ENCODE assay signal across 16 cellular contexts in genomic region chr1:31110846-31111245, GRCh38. TPM values are rescaled to one million over a fixed set of nuclear protein-coding genes. Genes with fewer than 3 reads are reported as not detected.
DNase-seq lines count a peak whose midpoint lies in the region; ATAC-seq and TF ChIP-seq lines count a peak whose summit lies in the region.
"Had no signal": no experiment of that assay in that cellular context is flagged by ENCODE, and none has a peak within 500 bp of the region (broad histone marks: within the 10 kb centered on the region; RNA-seq: fewer than 3 reads in every experiment).

No MANE protein-coding gene starts in this region.

- no peak overlapping the region for H3K4me3 ChIP-seq in breast epithelium
- H3K4me3 ChIP-seq in mammary epithelial cell (replicated peaks in 1 of 3; ENCODE audit: insufficient read depth in 1 of 3, low read depth in 2 of 3, low read length in 3 of 3) = no peak overlapping the region
- H3K4me3 ChIP-seq in PC-9 = no peak overlapping the region
- H3K4me3 ChIP-seq: MG63 had no signal

- H4K20me1 ChIP-seq in mammary epithelial cell (ENCODE audit: insufficient read depth, low read length) (no peaks in the 10 kb centered on the region), PC-9 (ENCODE audit: insufficient read depth) (no peaks in the 10 kb centered on the region)

- TF ChIP-seq CTCF in MCF 10A (IDR thresholded peaks at IDR 0.05; ENCODE audit: unreplicated experiment) = no peak
- TF ChIP-seq CTCF in breast epithelium (IDR thresholded peaks at IDR 0.05) = no peak
- no peak for TF ChIP-seq CTCF in mammary epithelial cell (conservative IDR thresholded peaks at IDR 0.05 in 1 of 2, IDR thresholded peaks at IDR 0.05 in 1 of 2; ENCODE audit: extremely low read depth in 1 of 2, insufficient read depth in 1 of 2, low read depth in 1 of 2, low read length in 2 of 2)
- no peak for TF ChIP-seq CTCF in nephron progenitor cell (IDR thresholded peaks at IDR 0.05)
- no peak for TF ChIP-seq CTCF in PC-9 (conservative IDR thresholded peaks at IDR 0.05)

- H3K36me3 ChIP-seq in breast epithelium (no peaks in the 10 kb centered on the region), mammary epithelial cell (ENCODE audit: insufficient read depth, low read length) (no peaks in the 10 kb centered on the region), PC-9 (ENCODE audit: low read depth) (no peaks in the 10 kb centered on the region)
- H3K36me3 ChIP-seq: MG63 had no signal

- H2AFZ ChIP-seq in mammary epithelial cell (ENCODE audit: low read depth, low read length) (no peak overlapping the region), PC-9 (no peak overlapping the region)

- TF ChIP-seq POLR2A in breast epithelium (IDR thresholded peaks at IDR 0.05) = no peak

- intact Hi-C loops in MCF 10A (cut with micrococcal nuclease) (no loop called here), breast epithelium (cut with DNase I; ENCODE audit: low total_unique reads) (loop anchor here (2.0 kb wide), 1 partner anchor 70 kb away; no protein-coding TSS in a partner anchor), mammary epithelial cell (cut with micrococcal nuclease) (loop anchor here (5.0 kb wide), 1 partner anchor 41 kb away; no protein-coding TSS in a partner anchor), cardiac septum (cut with DNase I) (no loop called here), PC-9 (cut with micrococcal nuclease; ENCODE audit: unreplicated experiment) (no loop called here), left colon (cut with DNase I, micrococcal nuclease) (no loop called here)

- 97% methylated on average over 7 of the region's 7 CpGs for WGBS in mammary epithelial cell (ENCODE audit: low coverage, missing lambda C conversion rate)

- dilution Hi-C loops in mammary epithelial cell (cut with HindIII; ENCODE audit: low sequenced_read_pairs) = no loop called here

- no peaks in the 10 kb centered on the region for H3K27me3 ChIP-seq in breast epithelium
- H3K27me3 ChIP-seq in mammary epithelial cell (ENCODE audit: insufficient read depth, low read length) = no peaks in the 10 kb centered on the region
- H3K27me3 ChIP-seq in PC-9 (ENCODE audit: insufficient read depth, low read depth) = no peaks in the 10 kb centered on the region
- H3K27me3 ChIP-seq: MG63 had no signal

- H3K79me2 ChIP-seq in mammary epithelial cell (ENCODE audit: insufficient read depth, low read length) = no peaks in the 10 kb centered on the region
- H3K79me2 ChIP-seq in PC-9 (ENCODE audit: low read depth) = no peaks in the 10 kb centered on the region

- no TSS peak for BruUV-seq in MCF 10A (replicated peaks; lab: Mats Ljungman, UMichigan)
- BruUV-seq in mammary epithelial cell (replicated peaks; lab: Mats Ljungman, UMichigan) = no TSS peak
- no TSS peak for BruUV-seq in PC-9 (replicated peaks; lab: Mats Ljungman, UMichigan)

- no peaks in the 10 kb centered on the region for H3K36me3 Mint-ChIP-seq in MCF 10A (ENCODE audit: insufficient read depth, unreplicated experiment)
- H3K36me3 Mint-ChIP-seq in nephron progenitor cell (ENCODE audit: low read depth) = no peaks in the 10 kb centered on the region
- H3K36me3 Mint-ChIP-seq in T-helper 17 cell (ENCODE audit: low read depth) = peaks cover 6% of the 10 kb centered on the region

- H3K4me1 ChIP-seq in breast epithelium (no peaks in the 10 kb centered on the region), mammary epithelial cell (ENCODE audit: insufficient read depth, low read length) (peaks cover 6% of the 10 kb centered on the region), PC-9 (replicated peaks; ENCODE audit: insufficient read depth) (peaks cover 8% of the 10 kb centered on the region)

- CTCF ChIA-PET in MCF 10A (lab: Yijun Ruan, JAX) (interaction anchor here (0.6 to 0.7 kb wide), 2 partner anchors 49 to 81 kb away, joined by 3 to 5 read pairs; no protein-coding TSS in a partner anchor), mammary epithelial cell (lab: Charles Lee; ENCODE audit: low non-redundant PET) (no interaction called here), PC-9 (lab: Charles Lee) (no interaction called here)

- ATAC-seq in T-helper 17 cell (no peak), left colon (no peak)

- H3K27ac ChIP-seq in breast epithelium (no peak overlapping the region), mammary epithelial cell (ENCODE audit: insufficient read depth, low read depth, low read length) (peak overlapping the region; percentile 7), PC-9 (no peak overlapping the region)
- H3K27ac ChIP-seq: 22Rv1 had no signal

- DNase-seq in MCF 10A (ENCODE audit: unreplicated experiment) (no peak), breast epithelium (ENCODE audit: low spot score in 2 of 2) (no peak), mammary epithelial cell (no peak), nephron progenitor cell (no peak), cardiac septum (ENCODE audit: low spot score) (no peak), PC-9 (no peak), T-helper 17 cell (no peak), left colon (no peak)
- DNase-seq: C1 segment of cervical spinal cord; GDM1; Kasumi-1; NCI-H1048; NCI-H187 treated with DMSO at 0.1 percent for 48 hours; NK-92 treated with Interleukin-12 subunit alpha and Interleukin-12 subunit beta, amount 100 ng/mL, for 24 hours had no signal

- no peaks in the 10 kb centered on the region for H3K9me2 ChIP-seq in PC-9 (ENCODE audit: insufficient read depth)

- peaks cover 3% of the 10 kb centered on the region; the same call in 1 of the 2 replicates for H3F3A ChIP-seq in PC-9 (ENCODE audit: insufficient read depth, low read depth)

- no peak overlapping the region for H3K4me2 ChIP-seq in mammary epithelial cell (ENCODE audit: insufficient read depth, low read depth, low read length)
- H3K4me2 ChIP-seq in PC-9 = no peak overlapping the region

- peaks cover 12% of the 10 kb centered on the region for H3K4me1 Mint-ChIP-seq in MCF 10A (ENCODE audit: insufficient read depth, unreplicated experiment)
- H3K4me1 Mint-ChIP-seq in nephron progenitor cell = peaks cover 28% of the 10 kb centered on the region
- peaks cover 5% of the 10 kb centered on the region for H3K4me1 Mint-ChIP-seq in T-helper 17 cell

- POLR2A ChIA-PET in MCF 10A (lab: Yijun Ruan, JAX) = interaction anchor here (0.7 to 1.5 kb wide), 3 partner anchors 9 to 46 kb away, joined by 3 to 7 read pairs (median 3); no protein-coding TSS in a partner anchor
- POLR2A ChIA-PET in PC-9 (lab: Charles Lee; ENCODE audit: unreplicated experiment) = interaction anchor here (0.6 kb wide), 1 partner anchor 8 kb away, joined by 3 read pairs; no protein-coding TSS in a partner anchor

- H3K9me3 ChIP-seq in breast epithelium (no peaks in the 10 kb centered on the region), mammary epithelial cell (replicated peaks; ENCODE audit: insufficient read depth, low read length) (no peaks in the 10 kb centered on the region), PC-9 (ENCODE audit: insufficient read depth, low read depth) (no peaks in the 10 kb centered on the region), T-helper 17 cell (ENCODE audit: control insufficient read depth, low read length, poor library complexity, severe bottlenecking) (no peaks in the 10 kb centered on the region)
- H3K9me3 ChIP-seq: MG63 had no signal

- in situ Hi-C loops in mammary epithelial cell (cut with MboI; ENCODE audit: low sequenced_read_pairs in 2 of 2) = no loop called here

- peak overlapping the region; percentile 74 for H3K27ac Mint-ChIP-seq in MCF 10A (ENCODE audit: low read depth, unreplicated experiment)
- H3K27ac Mint-ChIP-seq in nephron progenitor cell = peak overlapping the region; percentile 3
- no peak overlapping the region for H3K27ac Mint-ChIP-seq in T-helper 17 cell

- H3K4me3 Mint-ChIP-seq in MCF 10A (ENCODE audit: unreplicated experiment) (no peak overlapping the region), nephron progenitor cell (no peak overlapping the region), T-helper 17 cell (no peak overlapping the region)

- no peaks in the 10 kb centered on the region for H3K27me3 Mint-ChIP-seq in MCF 10A (ENCODE audit: insufficient read depth, unreplicated experiment)
- peaks cover 12% of the 10 kb centered on the region for H3K27me3 Mint-ChIP-seq in nephron progenitor cell (ENCODE audit: low read depth, poor library complexity)
- H3K27me3 Mint-ChIP-seq in T-helper 17 cell = peaks cover 27% of the 10 kb centered on the region

- no peak overlapping the region for H3K9ac ChIP-seq in mammary epithelial cell (ENCODE audit: insufficient read depth, low read length)

- H3K9me3 Mint-ChIP-seq in MCF 10A (ENCODE audit: unreplicated experiment) (peaks cover 10% of the 10 kb centered on the region), nephron progenitor cell (no peaks in the 10 kb centered on the region)

RNA-seq across cellular contexts. Expression of gene PUM1, which starts 45.3 kb away (rescaled TPM):
- total RNA-seq in MCF 10A (2022) (107 and 110 TPM in 2 replicates), breast epithelium (100 to 1,000 TPM in 2 of 3 donors, 10 to 100 TPM in 1; 93.8 to 149 (median 116) TPM), mammary epithelial cell (100 to 1,000 TPM in 1 of 2 donors, 10 to 100 TPM in 1; 91.2 to 107 TPM), cardiac septum (83.7 TPM), PC-9 (2021) (99.2 and 117 TPM in 2 replicates), T-helper 17 cell (100 to 1,000 TPM; 186 to 202 TPM), left colon (100 to 1,000 TPM; 111 to 118 TPM)
- 94.7 TPM for polyA plus RNA-seq in mammary epithelial cell
- polyA minus RNA-seq in mammary epithelial cell = 265 TPM

Comparison
In these comparisons a context has a peak if more than half of its experiments do, and no peak if none do; other contexts are left out.
1. intact Hi-C loops: an anchor here in breast epithelium (2.0 kb wide) and mammary epithelial cell (5.0 kb wide); none called in MCF 10A, cardiac septum, PC-9 and left colon.